9 cellular contexts compared by ENCODE assay signal in genomic region chr5:96885518-96886338, GRCh38. TPM values are rescaled to one million over a fixed set of nuclear protein-coding genes. Genes with fewer than 3 reads are reported as not detected.
DNase-seq lines count a peak whose midpoint lies in the region; ATAC-seq and TF ChIP-seq lines count a peak whose summit lies in the region.
"Had no signal": no experiment of that assay in that cellular context is flagged by ENCODE, and none has a peak within 500 bp of the region (broad histone marks: within the 10 kb centered on the region; RNA-seq: fewer than 3 reads in every experiment).

No MANE protein-coding gene starts in this region.

- DNase-seq in NCI-H82 (lab: John Stamatoyannopoulos, UW) (peak; percentile 23), NCI-H82 treated with DMSO at 0.1 percent for 48 hours (lab: John Stamatoyannopoulos, UW; ENCODE audit: unreplicated experiment) (no peak), Peyer's patch (peak in 2 of 3 donors; percentile 48 to 53), prostate gland (ENCODE audit: low spot score) (no peak), NK-92 (lab: John Stamatoyannopoulos, UW; ENCODE audit: unreplicated experiment) (no peak)
- peak in 7 of 9 donors; percentile 46 to 81 (median 69) for DNase-seq in naive thymus-derived CD4-positive, alpha-beta T cell

- peak overlapping the region; percentile 91 to 99 (median 96) for H3K27ac Mint-ChIP-seq in naive thymus-derived CD4-positive, alpha-beta T cell

- peak overlapping the region; percentile 67 to 87 (median 78) for H3K4me3 Mint-ChIP-seq in naive thymus-derived CD4-positive, alpha-beta T cell

- TF ChIP-seq POLR2A in Peyer's patch (IDR thresholded peaks at IDR 0.05) (no peak), prostate gland (IDR thresholded peaks at IDR 0.05) (no peak)

- POLR2A ChIA-PET in naive thymus-derived CD4-positive, alpha-beta T cell (lab: Charles Lee) = interaction anchor here (0.6 to 3.5 kb wide), 13 partner anchors 8 to 73 kb away, joined by 3 to 22 read pairs (median 5); partner anchors contain the start of genes ERAP2 and LNPEP

- H3K9me3 Mint-ChIP-seq in naive thymus-derived CD4-positive, alpha-beta T cell = peaks cover 0 to 2% (median 0%) of the 10 kb centered on the region in 11 donors

- no peaks in the 10 kb centered on the region for H3K27me3 Mint-ChIP-seq in naive thymus-derived CD4-positive, alpha-beta T cell

- ATAC-seq in HG02870 (IDR thresholded peaks at IDR 0.05; ENCODE audit: unreplicated experiment) (peak; percentile 86), SK-N-SH treated with all-trans-retinoic acid at 6 μM for 48 hours (no peak)
- ATAC-seq in naive thymus-derived CD4-positive, alpha-beta T cell = peak; percentile 93

- peaks cover 44 to 76% (median 69%) of the 10 kb centered on the region in 7 donors for H3K4me1 Mint-ChIP-seq in naive thymus-derived CD4-positive, alpha-beta T cell

- H3K36me3 ChIP-seq in Peyer's patch (peaks cover 0 to 65% (median 0%) of the 10 kb centered on the region in 3 donors), prostate gland (no peaks in the 10 kb centered on the region)
- peaks cover 6 to 50% (median 39%) of the 10 kb centered on the region in 3 experiments for H3K36me3 ChIP-seq in naive thymus-derived CD4-positive, alpha-beta T cell (ENCODE audit: control insufficient read depth in 2 of 3, insufficient read depth in 3 of 3, low read length in 3 of 3)

- WGBS in prostate gland = 82% methylated on average over 5 of the region's 5 CpGs

- H3K27ac ChIP-seq in Peyer's patch = peak overlapping the region; percentile 13 to 73 (median 50)
- peak overlapping the region; percentile 63 for H3K27ac ChIP-seq in naive thymus-derived CD4-positive, alpha-beta T cell (ENCODE audit: low read depth, low read length)
- no peak overlapping the region for H3K27ac ChIP-seq in prostate gland
- H3K27ac ChIP-seq: 22Rv1 had no signal

- CTCF ChIA-PET in naive thymus-derived CD4-positive, alpha-beta T cell (lab: Charles Lee) = interaction anchor here (0.8 to 1.1 kb wide), 3 partner anchors 9 to 50 kb away, joined by 3 to 6 read pairs (median 3); partner anchors contain the start of genes ERAP2 and LNPEP

- H3K27me3 ChIP-seq in Peyer's patch (no peaks in the 10 kb centered on the region), prostate gland (replicated peaks; ENCODE audit: insufficient read depth) (no peaks in the 10 kb centered on the region)
- H3K27me3 ChIP-seq in naive thymus-derived CD4-positive, alpha-beta T cell (ENCODE audit: control insufficient read depth in 2 of 2, insufficient read depth in 2 of 2, low read length in 2 of 2) = no peaks in the 10 kb centered on the region

- H3K4me3 ChIP-seq in Peyer's patch (no peak overlapping the region), prostate gland (no peak overlapping the region)
- H3K4me3 ChIP-seq in naive thymus-derived CD4-positive, alpha-beta T cell (ENCODE audit: low read length) = peak overlapping the region; percentile 38

- intact Hi-C loops in naive thymus-derived CD4-positive, alpha-beta T cell (cut with micrococcal nuclease) = loop anchor here (1.0 to 2.0 kb wide), 5 partner anchors 9 to 77 kb away; partner anchors contain the start of gene ERAP2 (in 2 of the 2)
- intact Hi-C loops in prostate gland (cut with DNase I) = no loop called here

- H3K9me3 ChIP-seq in Peyer's patch = no peaks in the 10 kb centered on the region
- H3K9me3 ChIP-seq in naive thymus-derived CD4-positive, alpha-beta T cell (ENCODE audit: control insufficient read depth in 2 of 3, low read length in 3 of 3) = no peaks in the 10 kb centered on the region
- no peaks in the 10 kb centered on the region for H3K9me3 ChIP-seq in prostate gland

- no peak for TF ChIP-seq CTCF in Peyer's patch (IDR thresholded peaks at IDR 0.05)
- no peak for TF ChIP-seq CTCF in prostate gland (IDR thresholded peaks at IDR 0.05)

- peaks cover 0 to 35% (median 14%) of the 10 kb centered on the region in 4 donors for H3K4me1 ChIP-seq in Peyer's patch
- H3K4me1 ChIP-seq in naive thymus-derived CD4-positive, alpha-beta T cell (ENCODE audit: control insufficient read depth in 2 of 2, insufficient read depth in 2 of 2, low read length in 2 of 2) = peaks cover 56 to 58% of the 10 kb centered on the region in 2 donors
- H3K4me1 ChIP-seq in prostate gland (replicated peaks) = no peaks in the 10 kb centered on the region

- peaks cover 11 to 68% (median 65%) of the 10 kb centered on the region in 5 donors for H3K36me3 Mint-ChIP-seq in naive thymus-derived CD4-positive, alpha-beta T cell

TF ChIP-seq in SK-N-SH treated with all-trans-retinoic acid at 6 μM for 48 hours, 23 proteins besides CTCF, POLR2A, EP300 and RAD21:
- TF ChIP-seq ZNF565 (CRISPR knock-in tag; conservative IDR thresholded peaks at IDR 0.05; ENCODE audit: low read depth) (no peak), ZC3H10 (CRISPR knock-in tag; IDR thresholded peaks at IDR 0.05) (no peak), BACH2 (CRISPR knock-in tag; IDR thresholded peaks at IDR 0.05; ENCODE audit: borderline replicate concordance) (no peak), ZNF8 (CRISPR knock-in tag; IDR thresholded peaks at IDR 0.05) (no peak), GLIS3 (CRISPR knock-in tag; IDR thresholded peaks at IDR 0.05) (no peak), TCF4 (CRISPR knock-in tag; IDR thresholded peaks at IDR 0.05; ENCODE audit: borderline replicate concordance) (no peak), ISL1 (CRISPR knock-in tag; IDR thresholded peaks at IDR 0.05) (no peak)
- TF ChIP-seq, protein P1, sequence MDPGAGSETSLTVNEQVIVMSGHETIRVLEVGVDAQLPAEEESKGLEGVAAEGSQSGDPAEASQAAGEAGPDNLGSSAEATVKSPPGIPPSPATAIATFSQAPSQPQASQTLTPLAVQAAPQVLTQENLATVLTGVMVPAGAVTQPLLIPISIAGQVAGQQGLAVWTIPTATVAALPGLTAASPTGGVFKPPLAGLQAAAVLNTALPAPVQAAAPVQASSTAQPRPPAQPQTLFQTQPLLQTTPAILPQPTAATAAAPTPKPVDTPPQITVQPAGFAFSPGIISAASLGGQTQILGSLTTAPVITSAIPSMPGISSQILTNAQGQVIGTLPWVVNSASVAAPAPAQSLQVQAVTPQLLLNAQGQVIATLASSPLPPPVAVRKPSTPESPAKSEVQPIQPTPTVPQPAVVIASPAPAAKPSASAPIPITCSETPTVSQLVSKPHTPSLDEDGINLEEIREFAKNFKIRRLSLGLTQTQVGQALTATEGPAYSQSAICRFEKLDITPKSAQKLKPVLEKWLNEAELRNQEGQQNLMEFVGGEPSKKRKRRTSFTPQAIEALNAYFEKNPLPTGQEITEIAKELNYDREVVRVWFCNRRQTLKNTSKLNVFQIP (CRISPR knock-in tag; IDR thresholded peaks at IDR 0.05; ENCODE audit: borderline replicate concordance, low read depth) = no peak
- TF ChIP-seq, protein P2, sequence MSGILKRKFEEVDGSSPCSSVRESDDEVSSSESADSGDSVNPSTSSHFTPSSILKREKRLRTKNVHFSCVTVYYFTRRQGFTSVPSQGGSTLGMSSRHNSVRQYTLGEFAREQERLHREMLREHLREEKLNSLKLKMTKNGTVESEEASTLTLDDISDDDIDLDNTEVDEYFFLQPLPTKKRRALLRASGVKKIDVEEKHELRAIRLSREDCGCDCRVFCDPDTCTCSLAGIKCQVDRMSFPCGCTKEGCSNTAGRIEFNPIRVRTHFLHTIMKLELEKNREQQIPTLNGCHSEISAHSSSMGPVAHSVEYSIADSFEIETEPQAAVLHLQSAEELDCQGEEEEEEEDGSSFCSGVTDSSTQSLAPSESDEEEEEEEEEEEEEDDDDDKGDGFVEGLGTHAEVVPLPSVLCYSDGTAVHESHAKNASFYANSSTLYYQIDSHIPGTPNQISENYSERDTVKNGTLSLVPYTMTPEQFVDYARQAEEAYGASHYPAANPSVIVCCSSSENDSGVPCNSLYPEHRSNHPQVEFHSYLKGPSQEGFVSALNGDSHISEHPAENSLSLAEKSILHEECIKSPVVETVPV (CRISPR knock-in tag; IDR thresholded peaks at IDR 0.05) = no peak

RNA-seq across cellular contexts. Expression of gene ERAP2, which starts 9.4 kb away (rescaled TPM):
- total RNA-seq in Peyer's patch = 10 to 100 TPM; 50.3 to 82.8 (median 70.8) TPM
- 100 to 1,000 TPM in 2 of 5 experiments, 10 to 100 TPM in 3; 42.5 to 158 (median 97.2) TPM for total RNA-seq in naive thymus-derived CD4-positive, alpha-beta T cell
- 100 to 1,000 TPM in 1 of 2 donors, 10 to 100 TPM in 1; 11.1 to 161 TPM for polyA plus RNA-seq in naive thymus-derived CD4-positive, alpha-beta T cell
- 10 to 100 TPM in 1 of 2 donors, 1 to 10 TPM in 1; 7.7 to 19.0 TPM for total RNA-seq in prostate gland

RNA-seq across cellular contexts. Expression of gene LNPEP, which starts 50.2 kb away (rescaled TPM):
- total RNA-seq in Peyer's patch = 10 to 100 TPM; 28.9 to 64.4 (median 38.5) TPM
- 100 to 1,000 TPM in 1 of 5 experiments, 10 to 100 TPM in 4; 82.4 to 109 (median 88.8) TPM for total RNA-seq in naive thymus-derived CD4-positive, alpha-beta T cell
- 10 to 100 TPM; 53.2 to 54.5 TPM for polyA plus RNA-seq in naive thymus-derived CD4-positive, alpha-beta T cell
- total RNA-seq in prostate gland = 10 to 100 TPM; 38.5 to 43.9 TPM

Comparison
In these comparisons a context has a peak if more than half of its experiments do, and no peak if none do; other contexts are left out.
1. DNase-seq: peak in NCI-H82 (single experiment), Peyer's patch (2 of 3) and naive thymus-derived CD4-positive, alpha-beta T cell (7 of 9); none in NCI-H82 treated with DMSO at 0.1 percent for 48 hours (single experiment), prostate gland (single experiment) and NK-92 (single experiment).
2. H3K27ac ChIP-seq: peak in Peyer's patch (4 of 4) and naive thymus-derived CD4-positive, alpha-beta T cell (single experiment); none in prostate gland (0 of 2).